Comparison of ENCODE assay signal across 13 cellular contexts in the genomic region with DNA sequence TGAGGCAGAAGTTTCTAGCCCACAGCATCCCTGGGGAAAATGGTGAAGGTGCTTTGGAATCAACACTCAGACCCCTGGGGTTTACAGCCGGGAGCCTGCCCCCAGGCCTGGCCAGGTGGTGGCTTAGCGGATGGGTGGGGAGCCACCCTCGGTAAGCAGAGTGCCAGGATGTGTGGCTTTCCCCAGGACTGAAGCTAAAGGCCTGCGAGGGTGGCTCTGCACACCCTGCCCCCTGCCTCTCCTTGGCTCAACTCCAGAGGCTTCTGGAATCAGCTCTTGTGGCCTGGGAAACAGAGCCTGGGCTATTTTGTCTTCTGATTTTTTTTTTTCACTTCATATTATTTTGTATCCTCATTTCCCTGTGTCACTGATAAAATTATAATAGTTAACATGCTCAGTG.
A peak's percentile ranks its signal among the peaks of the same experiment; 100 is the strongest.
DNase-seq lines count a peak whose midpoint lies in the region; ATAC-seq and TF ChIP-seq lines count a peak whose summit lies in the region.
"Had no signal": no experiment of that assay in that cellular context is flagged by ENCODE, and none has a peak within 500 bp of the region (broad histone marks: within the 10 kb centered on the region; RNA-seq: fewer than 3 reads in every experiment).

No MANE protein-coding gene starts in this region.

- peaks cover 2% of the 10 kb centered on the region for H3K79me2 ChIP-seq in trophoblast cell (ENCODE audit: control insufficient read depth, insufficient read depth, low read length, poor library complexity)

- no peaks in the 10 kb centered on the region for H3K9me3 Mint-ChIP-seq in MCF 10A (ENCODE audit: unreplicated experiment)
- H3K9me3 Mint-ChIP-seq: stimulated activated memory B cell treated with anti-CD40 and anti-IgM and Interleukin-4, amounts not matched to agents 10 μg/mL and 1 μg/mL and 100 μg/mL, for 72 hours; T-cell had no signal

- H3K4me1 ChIP-seq in trophoblast cell (ENCODE audit: control insufficient read depth in 1 of 2, insufficient read depth in 2 of 2, low read length in 2 of 2) = peaks cover 16 to 31% of the 10 kb centered on the region in 2 experiments
- H3K4me1 ChIP-seq: foreskin keratinocyte had no signal

- H3K4ac ChIP-seq in trophoblast cell (ENCODE audit: low read depth, low read length) = peak overlapping the region; percentile 23

- peaks cover 32% of the 10 kb centered on the region for H3K79me1 ChIP-seq in trophoblast cell (ENCODE audit: low read length)

- BruUV-seq in MCF 10A (replicated peaks; lab: Mats Ljungman, UMichigan) = no TSS peak

- CTCF ChIA-PET in MCF 10A (lab: Yijun Ruan, JAX) = interaction anchor here (0.6 to 1.4 kb wide), 4 partner anchors 12 to 116 kb away, joined by 3 to 5 read pairs (median 4); partner anchors contain the start of gene RHOB

- H3K23ac ChIP-seq in trophoblast cell (ENCODE audit: low read length) = no peak overlapping the region

- peak overlapping the region; percentile 15 for H3K14ac ChIP-seq in trophoblast cell (ENCODE audit: low read length)

- H2AK5ac ChIP-seq in trophoblast cell (ENCODE audit: low read length) = peak overlapping the region; percentile 6

- no peak overlapping the region for H3K9ac ChIP-seq in trophoblast cell (ENCODE audit: low read length)

- no peak overlapping the region for H3K4me2 ChIP-seq in trophoblast cell (ENCODE audit: low read length)

- no peak overlapping the region for H4K8ac ChIP-seq in trophoblast cell (ENCODE audit: low read depth, low read length)

- no peaks in the 10 kb centered on the region for H3K36me3 Mint-ChIP-seq in MCF 10A (ENCODE audit: insufficient read depth, unreplicated experiment)
- H3K36me3 Mint-ChIP-seq: stimulated activated memory B cell treated with anti-CD40 and anti-IgM and Interleukin-4, amounts not matched to agents 10 μg/mL and 1 μg/mL and 100 μg/mL, for 72 hours; T-cell had no signal

- H3K27ac ChIP-seq in caudate nucleus (ENCODE audit: low read depth, low read length) (peak overlapping the region; percentile 2), trophoblast cell (ENCODE audit: low read depth, low read length) (no peak overlapping the region)
- H3K27ac ChIP-seq: foreskin keratinocyte had no signal

- H2AFZ ChIP-seq in trophoblast cell (ENCODE audit: insufficient read depth, low read length, poor library complexity) = no peak overlapping the region

- POLR2A ChIA-PET in MCF 10A (lab: Yijun Ruan, JAX) = no interaction called here

- H3K4me3 ChIP-seq in trophoblast cell (ENCODE audit: low read depth, low read length) = no peak overlapping the region

- WGBS in trophoblast cell (ENCODE audit: extremely low coverage, insufficient coverage, insufficient read length) = no CpG with 5 or more reads among the region's 4 CpGs

- peak overlapping the region; percentile 91 for H2BK12ac ChIP-seq in trophoblast cell (ENCODE audit: low read length)

- peak overlapping the region; percentile 9 for H2BK120ac ChIP-seq in trophoblast cell (ENCODE audit: insufficient read depth, low read length, poor library complexity)

- no peak for TF ChIP-seq CTCF in MCF 10A (IDR thresholded peaks at IDR 0.05; ENCODE audit: unreplicated experiment)

- DNase-seq in COR-L47 (lab: John Stamatoyannopoulos, UW) = peak; percentile 83
- DNase-seq in NCI-H1105 treated with DMSO at 0.1 percent for 48 hours (lab: John Stamatoyannopoulos, UW) = peak; percentile 50
- DNase-seq in caudate nucleus (lab: John Stamatoyannopoulos, UW) = peak in 5 of 61 donors; percentile 11 to 60 (median 18)
- no peak for DNase-seq in trophoblast cell
- DNase-seq in AML-193 (lab: John Stamatoyannopoulos, UW) = no peak
- DNase-seq in MCF 10A (ENCODE audit: unreplicated experiment) = no peak
- DNase-seq: activated CD4-positive, CD25-positive, alpha-beta regulatory T cell treated with anti-CD3 and anti-CD28 coated beads, Interleukin-2, amount 50 U/mL, for 72 hours; foreskin keratinocyte; stimulated activated CD4-positive, alpha-beta T cell treated with anti-CD3 and anti-CD28 coated beads, Interleukin-4, amount 100 ng/mL, for 24 hours; T-cell had no signal

- no peaks in the 10 kb centered on the region for H3K27me3 ChIP-seq in trophoblast cell (ENCODE audit: insufficient read depth, low read length)
- H3K27me3 ChIP-seq: foreskin keratinocyte had no signal

- H3K18ac ChIP-seq in trophoblast cell (ENCODE audit: low read length) = peak overlapping the region; percentile 20

- no peak overlapping the region for H3K4me3 Mint-ChIP-seq in MCF 10A (ENCODE audit: unreplicated experiment)
- H3K4me3 Mint-ChIP-seq: stimulated activated memory B cell treated with anti-CD40 and anti-IgM and Interleukin-4, amounts not matched to agents 10 μg/mL and 1 μg/mL and 100 μg/mL, for 72 hours; T-cell had no signal

- H3K27ac Mint-ChIP-seq in MCF 10A (ENCODE audit: low read depth, unreplicated experiment) = no peak overlapping the region
- H3K27ac Mint-ChIP-seq: stimulated activated memory B cell treated with anti-CD40 and anti-IgM and Interleukin-4, amounts not matched to agents 10 μg/mL and 1 μg/mL and 100 μg/mL, for 72 hours; T-cell had no signal

- no peaks in the 10 kb centered on the region for H3K27me3 Mint-ChIP-seq in MCF 10A (ENCODE audit: insufficient read depth, unreplicated experiment)

- H3K36me3 ChIP-seq in trophoblast cell (ENCODE audit: control insufficient read depth in 1 of 2, insufficient read depth in 2 of 2, low read length in 2 of 2) = no peaks in the 10 kb centered on the region

- H3K4me1 Mint-ChIP-seq in MCF 10A (ENCODE audit: insufficient read depth, unreplicated experiment) = peaks cover 13% of the 10 kb centered on the region

- H2BK5ac ChIP-seq in trophoblast cell (ENCODE audit: low read depth, low read length, poor library complexity) = peak overlapping the region; percentile 1

- no peak overlapping the region for H4K12ac ChIP-seq in trophoblast cell (ENCODE audit: low read depth, low read length)

- intact Hi-C loops in MCF 10A (cut with micrococcal nuclease) = no loop called here

- ATAC-seq in GM21576 (IDR thresholded peaks at IDR 0.05; ENCODE audit: unreplicated experiment) = no peak
- no peak for ATAC-seq in GM21526 (IDR thresholded peaks at IDR 0.05; ENCODE audit: low FRiP score, unreplicated experiment)
- ATAC-seq: foreskin keratinocyte; stimulated activated memory B cell treated with anti-CD40 and anti-IgM and Interleukin-4, amounts not matched to agents 10 μg/mL and 1 μg/mL and 100 μg/mL, for 72 hours; T-cell had no signal

- H3K9me3 ChIP-seq in trophoblast cell (ENCODE audit: insufficient read depth, low read depth, low read length) = no peaks in the 10 kb centered on the region

- peak overlapping the region; percentile 72 for H4K91ac ChIP-seq in trophoblast cell (ENCODE audit: low read depth, low read length)

Comparison
In these comparisons a context has a peak if more than half of its experiments do, and no peak if none do; other contexts are left out.
1. DNase-seq: peak in COR-L47 (single experiment) and NCI-H1105 treated with DMSO at 0.1 percent for 48 hours (single experiment); none in trophoblast cell (0 of 2), AML-193 (0 of 2) and MCF 10A (single experiment).